1 cellular context compared by ENCODE assay signal in genomic region chr6:36123270-36124139, GRCh38.
TF ChIP-seq lines count a peak whose summit lies in the region.

No MANE protein-coding gene starts in this region.

TF ChIP-seq in SK-N-SH treated with all-trans-retinoic acid at 6 μM for 48 hours, 23 proteins besides CTCF, POLR2A, EP300 and RAD21 (continued from another document):
- TF ChIP-seq TSHZ2 (CRISPR knock-in tag; IDR thresholded peaks at IDR 0.05) (no peak), BACH2 (CRISPR knock-in tag; IDR thresholded peaks at IDR 0.05; ENCODE audit: borderline replicate concordance) (no peak), POU6F1 (CRISPR knock-in tag; IDR thresholded peaks at IDR 0.05; ENCODE audit: borderline replicate concordance, low read depth) (no peak)
